14 cellular contexts compared by ENCODE assay signal in genomic region chr19:34260771-34261173, GRCh38. TPM values are rescaled to one million over a fixed set of nuclear protein-coding genes. Genes with fewer than 3 reads are reported as not detected.
A peak's percentile ranks its signal among the peaks of the same experiment; 100 is the strongest.
DNase-seq lines count a peak whose midpoint lies in the region; TF ChIP-seq lines count a peak whose summit lies in the region.
"Had no signal": no experiment of that assay in that cellular context is flagged by ENCODE, and none has a peak within 500 bp of the region (broad histone marks: within the 10 kb centered on the region; RNA-seq: fewer than 3 reads in every experiment).

No MANE protein-coding gene starts in this region.

- WGBS in mesendoderm (ENCODE audit: extremely low coverage, insufficient coverage, low lambda C conversion rate): no CpG with 5 or more reads among the region's 6 CpGs

- H3K27ac Mint-ChIP-seq in chondrocyte (ENCODE audit: unreplicated experiment): peak overlapping the region; percentile 67
- H3K27ac Mint-ChIP-seq: activated T-cell treated with anti-CD3 and anti-CD28 coated beads, Interleukin-2, amount 50 U/mL, for 24 hours had no signal

- H3K79me1 ChIP-seq in mesendoderm (ENCODE audit: low read length): peaks cover 12% of the 10 kb centered on the region

- no peak overlapping the region for H2BK120ac ChIP-seq in mesendoderm (ENCODE audit: low read depth, low read length)

- H3K9ac ChIP-seq in HUES48 (ENCODE audit: low read depth, low read length): no peak overlapping the region
- peak overlapping the region; percentile 1 for H3K9ac ChIP-seq in mesendoderm (ENCODE audit: low read length)

- H3K4me3 ChIP-seq in HUES48 (ENCODE audit: low read depth, low read length) (peak overlapping the region; percentile 20; the same call in 1 of the 2 replicates), mesendoderm (ENCODE audit: low read length) (no peak overlapping the region), breast epithelium (peak overlapping the region in 1 of 3 donors; percentile 12), H7 (ENCODE audit: insufficient read depth, low read depth, low read length) (no peak overlapping the region), ascending aorta (peak overlapping the region in 1 of 2 donors; percentile 1)
- H3K4me3 ChIP-seq: lower lobe of right lung, Peyer's patch had no signal

- H3K79me2 ChIP-seq in mesendoderm (ENCODE audit: control insufficient read depth, insufficient read depth, low read length): peaks cover 14% of the 10 kb centered on the region

- peaks cover 59% of the 10 kb centered on the region for H3K4me1 Mint-ChIP-seq in chondrocyte (ENCODE audit: low read depth)

- H3K27ac ChIP-seq in HUES48 (ENCODE audit: low read depth, low read length): peak overlapping the region; percentile 37
- H3K27ac ChIP-seq in mesendoderm (ENCODE audit: low read depth, low read length): no peak overlapping the region
- H3K27ac ChIP-seq in breast epithelium: peak overlapping the region in 1 of 2 donors; percentile 10
- peak overlapping the region in 1 of 2 donors; percentile 34 for H3K27ac ChIP-seq in ascending aorta
- H3K27ac ChIP-seq: lower lobe of right lung, Peyer's patch had no signal

- H3K4me1 ChIP-seq in HUES48 (ENCODE audit: control insufficient read depth, insufficient read depth, low read length) (peaks cover 27% of the 10 kb centered on the region), mesendoderm (ENCODE audit: control insufficient read depth, low read depth, low read length) (peaks cover 11% of the 10 kb centered on the region), breast epithelium (peaks cover 0 to 9% of the 10 kb centered on the region in 2 donors), ascending aorta (peaks cover 3 to 47% of the 10 kb centered on the region in 2 donors)

- no peak overlapping the region for H3K18ac ChIP-seq in mesendoderm (ENCODE audit: low read length)

- peak; percentile 22 for DNase-seq in AG08395 (ENCODE audit: low spot score)
- no peak for DNase-seq in chondrocyte (ENCODE audit: low spot score)
- DNase-seq in mesendoderm: peak; percentile 62
- no peak for DNase-seq in breast epithelium (ENCODE audit: low spot score in 2 of 2)
- no peak for DNase-seq in H7
- no peak for DNase-seq in ascending aorta (ENCODE audit: low spot score in 2 of 2)
- DNase-seq in retina: no peak
- DNase-seq: activated CD4-positive, CD25-positive, alpha-beta regulatory T cell; activated T-cell treated with anti-CD3 and anti-CD28 coated beads, Interleukin-2, amount 50 U/mL, for 24 hours; GF-D8; lower lobe of right lung; NCI-H2081 treated with DMSO at 0.1 percent for 48 hours had no signal

- H3K4me3 Mint-ChIP-seq in chondrocyte (ENCODE audit: unreplicated experiment): no peak overlapping the region
- H3K4me3 Mint-ChIP-seq: activated T-cell treated with anti-CD3 and anti-CD28 coated beads, Interleukin-2, amount 50 U/mL, for 24 hours had no signal

- H3K23ac ChIP-seq in mesendoderm (ENCODE audit: low read length): no peak overlapping the region

- no peak overlapping the region for H2AK5ac ChIP-seq in mesendoderm (ENCODE audit: low read length)

- no peaks in the 10 kb centered on the region for H3K36me3 Mint-ChIP-seq in chondrocyte (ENCODE audit: low read depth)

- H4K8ac ChIP-seq in mesendoderm (ENCODE audit: low read depth, low read length): no peak overlapping the region

- no peak overlapping the region for H4K5ac ChIP-seq in mesendoderm (ENCODE audit: low read length)

- TF ChIP-seq CTCF in chondrocyte (IDR thresholded peaks at IDR 0.05): no peak
- no peak for TF ChIP-seq CTCF in breast epithelium (IDR thresholded peaks at IDR 0.05)
- no peak for TF ChIP-seq CTCF in ascending aorta (IDR thresholded peaks at IDR 0.05)

- H3K36me3 ChIP-seq in HUES48 (ENCODE audit: control insufficient read depth, insufficient read depth, low read length): no peaks in the 10 kb centered on the region
- H3K36me3 ChIP-seq in mesendoderm (ENCODE audit: control insufficient read depth, insufficient read depth, low read length): no peaks in the 10 kb centered on the region
- no peaks in the 10 kb centered on the region for H3K36me3 ChIP-seq in breast epithelium
- H3K36me3 ChIP-seq in H7 (replicated peaks; ENCODE audit: control insufficient read depth, insufficient read depth, low read length): no peaks in the 10 kb centered on the region
- H3K36me3 ChIP-seq in ascending aorta: no peaks in the 10 kb centered on the region
- H3K36me3 ChIP-seq: Peyer's patch had no signal

- H3K27me3 ChIP-seq in HUES48 (ENCODE audit: control insufficient read depth, insufficient read depth, low read length) (no peaks in the 10 kb centered on the region), mesendoderm (ENCODE audit: insufficient read depth, low read length, poor library complexity) (no peaks in the 10 kb centered on the region), breast epithelium (no peaks in the 10 kb centered on the region), H7 (ENCODE audit: control insufficient read depth, insufficient read depth, low read length) (no peaks in the 10 kb centered on the region), ascending aorta (no peaks in the 10 kb centered on the region)
- H3K27me3 ChIP-seq: Peyer's patch had no signal

- intact Hi-C loops in breast epithelium (cut with DNase I; ENCODE audit: low total_unique reads) (no loop called here), ascending aorta (cut with DNase I) (no loop called here)

- H3K9me3 ChIP-seq in HUES48 (ENCODE audit: control insufficient read depth, insufficient read depth, low read length) (no peaks in the 10 kb centered on the region), breast epithelium (no peaks in the 10 kb centered on the region), ascending aorta (no peaks in the 10 kb centered on the region)
- H3K9me3 ChIP-seq: lower lobe of right lung, Peyer's patch had no signal

- no peak for TF ChIP-seq POLR2A in breast epithelium (IDR thresholded peaks at IDR 0.05)

- peak overlapping the region; percentile 6 for H3K56ac ChIP-seq in mesendoderm (ENCODE audit: low read length)

- no peak overlapping the region for H2BK15ac ChIP-seq in mesendoderm (replicated peaks; ENCODE audit: low read depth)

- no peaks in the 10 kb centered on the region for H3K9me3 Mint-ChIP-seq in chondrocyte (ENCODE audit: low read depth)
- H3K9me3 Mint-ChIP-seq: activated T-cell treated with anti-CD3 and anti-CD28 coated beads, Interleukin-2, amount 50 U/mL, for 24 hours had no signal

- H3K4me2 ChIP-seq in mesendoderm (ENCODE audit: low read length): no peak overlapping the region

- no peaks in the 10 kb centered on the region for H3K27me3 Mint-ChIP-seq in chondrocyte (ENCODE audit: low read depth)
- H3K27me3 Mint-ChIP-seq: activated T-cell treated with anti-CD3 and anti-CD28 coated beads, Interleukin-2, amount 50 U/mL, for 24 hours had no signal

- no peak overlapping the region for H2BK5ac ChIP-seq in mesendoderm (ENCODE audit: low read length)

- H3K4ac ChIP-seq in mesendoderm (ENCODE audit: low read depth, low read length): no peak overlapping the region

RNA-seq across cellular contexts. Expression of gene GARRE1, which starts 6.4 kb away (rescaled TPM):
- total RNA-seq in chondrocyte: 23.3 to 35.4 TPM (median 24.4 TPM) in 3 replicates
- polyA plus RNA-seq in mesendoderm (2013, experiment 1 of 2): 25.6 TPM
- 24.6 TPM for polyA plus RNA-seq in mesendoderm (2013, experiment 2 of 2)
- 10 to 100 TPM; 21.0 to 43.9 (median 25.2) TPM for total RNA-seq in breast epithelium
- total RNA-seq in H7 (2014; rRNA removed; shearing (Covaris generic)): 13.5 and 17.1 TPM in 2 replicates
- 59.2 TPM for total RNA-seq in ascending aorta

Comparison
In these comparisons a context has a peak if more than half of its experiments do, and no peak if none do; other contexts are left out.
1. DNase-seq: peak in AG08395 (single experiment) and mesendoderm (single experiment); none in chondrocyte (single experiment), breast epithelium (0 of 2), H7 (single experiment), ascending aorta (0 of 2) and retina (single experiment).